In the genomic region with DNA sequence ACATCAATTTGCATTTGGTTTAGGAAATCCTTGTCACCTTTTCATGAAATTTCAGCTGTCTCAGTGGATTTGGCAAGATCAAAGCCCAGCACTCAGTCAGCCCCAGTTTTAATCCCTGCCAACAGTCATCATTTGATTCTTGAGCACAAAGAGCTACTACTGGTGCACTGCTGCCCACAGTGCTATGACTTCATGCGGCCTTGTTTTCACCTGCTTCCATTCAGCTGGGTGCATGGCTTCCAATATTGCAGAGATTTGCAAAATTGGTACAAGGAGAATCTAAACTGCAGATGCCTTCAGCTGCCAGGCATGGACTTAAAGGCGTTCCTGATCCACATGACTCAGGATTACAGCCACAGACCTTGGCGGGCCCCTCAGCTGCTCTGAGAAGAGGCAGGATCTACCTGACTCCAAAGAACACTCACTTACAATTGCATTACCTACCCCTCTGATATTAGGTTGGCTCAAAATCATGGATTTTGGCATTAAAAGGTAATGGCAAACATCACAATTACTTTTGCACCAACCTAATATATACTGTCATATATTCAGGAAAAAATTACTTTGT, we compare ENCODE assay signal across 20 cellular contexts.
DNase-seq lines count a peak whose midpoint lies in the region; ATAC-seq and TF ChIP-seq lines count a peak whose summit lies in the region.
"Had no signal": no experiment of that assay in that cellular context is flagged by ENCODE, and none has a peak within 500 bp of the region (broad histone marks: within the 10 kb centered on the region; RNA-seq: fewer than 3 reads in every experiment).

No MANE protein-coding gene starts in this region.

- no peak for TF ChIP-seq CTCF in WTC11 (IDR thresholded peaks at IDR 0.05)
- no peak for TF ChIP-seq CTCF in epithelial cell of esophagus (IDR thresholded peaks at IDR 0.05; ENCODE audit: insufficient read depth, low read depth, low read length, missing control alignments)
- TF ChIP-seq CTCF in testis (IDR thresholded peaks at IDR 0.05), result no peak

- DNase-seq in activated CD4-positive, alpha-beta T cell treated with anti-CD3 and anti-CD28 coated beads, Interleukin-2, amount 10 ng/mL, durations not matched to agents 24 days and 14 days, result peak; percentile 12
- no peak for DNase-seq in activated CD4-positive, alpha-beta T cell treated with anti-CD3 and anti-CD28 coated beads, Interleukin-2, amount 10 ng/mL, durations not matched to agents 7 days and 5 days
- DNase-seq in WTC11 (ENCODE audit: low spot score) (no peak), epithelial cell of esophagus (ENCODE audit: low read depth) (peak; percentile 49), pons (ENCODE audit: low spot score) (peak; percentile 31), testis (no peak), posterior vena cava (ENCODE audit: low spot score) (no peak)
- DNase-seq in stimulated activated CD8-positive, alpha-beta memory T cell treated with anti-CD3 and anti-CD28 coated beads, Interleukin-4, amount 100 ng/mL, for 48 hours, result no peak
- DNase-seq: 8988T, COR-L47, DMS 273 treated with DMSO at 0.1 percent for 48 hours, DND-41, GDM1, NCI-H187, NCI-H2107, NCI-H226 had no signal

- WGBS in testis, 2 donors, result 64 to 68% methylated on average over 2 to 3 of the region's 3 CpGs

- peaks cover 4% of the 10 kb centered on the region for H3K9me3 Mint-ChIP-seq in activated CD4-positive, alpha-beta T cell treated with anti-CD3 and anti-CD28 coated beads, Interleukin-2, amount 10 ng/mL, durations not matched to agents 24 days and 14 days
- H3K9me3 Mint-ChIP-seq in activated CD4-positive, alpha-beta T cell treated with anti-CD3 and anti-CD28 coated beads, Interleukin-2, amount 10 ng/mL, durations not matched to agents 7 days and 5 days, result peaks cover 7% of the 10 kb centered on the region
- H3K9me3 Mint-ChIP-seq in WTC11, result peaks cover 15% of the 10 kb centered on the region

- H3K4me1 Mint-ChIP-seq in activated CD4-positive, alpha-beta T cell treated with anti-CD3 and anti-CD28 coated beads, Interleukin-2, amount 10 ng/mL, durations not matched to agents 24 days and 14 days, result no peaks in the 10 kb centered on the region
- no peaks in the 10 kb centered on the region for H3K4me1 Mint-ChIP-seq in activated CD4-positive, alpha-beta T cell treated with anti-CD3 and anti-CD28 coated beads, Interleukin-2, amount 10 ng/mL, durations not matched to agents 7 days and 5 days
- H3K4me1 Mint-ChIP-seq in WTC11, result peaks cover 28% of the 10 kb centered on the region
- H3K4me1 Mint-ChIP-seq: B cell had no signal

- POLR2A ChIA-PET in activated CD4-positive, alpha-beta T cell treated with anti-CD3 and anti-CD28 coated beads, Interleukin-2, amount 10 ng/mL, durations not matched to agents 7 days and 5 days (lab: Charles Lee), result no interaction called here
- POLR2A ChIA-PET in WTC11 (lab: Charles Lee), result interaction anchor here (1.1 kb wide), 1 partner anchor 11 kb away, joined by 3 read pairs; no protein-coding TSS in a partner anchor

- ATAC-seq in WTC11, result peak; percentile 24; the same call in 1 of the 2 replicates
- ATAC-seq: Panc1, Right ventricle myocardium inferior had no signal

- no peaks in the 10 kb centered on the region for H3K36me3 Mint-ChIP-seq in activated CD4-positive, alpha-beta T cell treated with anti-CD3 and anti-CD28 coated beads, Interleukin-2, amount 10 ng/mL, durations not matched to agents 24 days and 14 days (ENCODE audit: low read depth)
- no peaks in the 10 kb centered on the region for H3K36me3 Mint-ChIP-seq in activated CD4-positive, alpha-beta T cell treated with anti-CD3 and anti-CD28 coated beads, Interleukin-2, amount 10 ng/mL, durations not matched to agents 7 days and 5 days (ENCODE audit: low read depth)
- H3K36me3 Mint-ChIP-seq in WTC11, result peaks cover 11% of the 10 kb centered on the region

- H3K4me3 ChIP-seq in epithelial cell of esophagus (ENCODE audit: low read length) (no peak overlapping the region), testis (no peak overlapping the region)
- H3K4me3 ChIP-seq: HAP-1 had no signal

- TF ChIP-seq POLR2A in testis (IDR thresholded peaks at IDR 0.05), result no peak

- CTCF ChIA-PET in activated CD4-positive, alpha-beta T cell treated with anti-CD3 and anti-CD28 coated beads, Interleukin-2, amount 10 ng/mL, durations not matched to agents 7 days and 5 days (lab: Charles Lee), result no interaction called here
- CTCF ChIA-PET in WTC11 (lab: Charles Lee), result interaction anchor here (1.0 to 1.1 kb wide), 2 partner anchors 75 to 121 kb away, joined by 3 read pairs; no protein-coding TSS in a partner anchor

- no peaks in the 10 kb centered on the region for H3K27me3 ChIP-seq in testis

- intact Hi-C loops in activated CD4-positive, alpha-beta T cell treated with anti-CD3 and anti-CD28 coated beads, Interleukin-2, amount 10 ng/mL, durations not matched to agents 24 days and 14 days (cut with micrococcal nuclease), result no loop called here
- intact Hi-C loops in testis (cut with DNase I; ENCODE audit: low total_unique reads), result no loop called here
- intact Hi-C loops in posterior vena cava (cut with DNase I), result no loop called here

- H3K4me3 Mint-ChIP-seq in activated CD4-positive, alpha-beta T cell treated with anti-CD3 and anti-CD28 coated beads, Interleukin-2, amount 10 ng/mL, durations not matched to agents 24 days and 14 days, result no peak overlapping the region
- no peak overlapping the region for H3K4me3 Mint-ChIP-seq in activated CD4-positive, alpha-beta T cell treated with anti-CD3 and anti-CD28 coated beads, Interleukin-2, amount 10 ng/mL, durations not matched to agents 7 days and 5 days
- H3K4me3 Mint-ChIP-seq in WTC11, result no peak overlapping the region
- H3K4me3 Mint-ChIP-seq: B cell had no signal

- H3K9me3 ChIP-seq in testis, result no peaks in the 10 kb centered on the region

- H3K4me1 ChIP-seq in testis, result no peaks in the 10 kb centered on the region
- H3K4me1 ChIP-seq: HAP-1 had no signal

- H3K36me3 ChIP-seq in testis (ENCODE audit: low read depth, missing control alignments), result no peaks in the 10 kb centered on the region
- H3K36me3 ChIP-seq: HAP-1 had no signal

- no peak overlapping the region for H3K27ac Mint-ChIP-seq in activated CD4-positive, alpha-beta T cell treated with anti-CD3 and anti-CD28 coated beads, Interleukin-2, amount 10 ng/mL, durations not matched to agents 24 days and 14 days
- H3K27ac Mint-ChIP-seq in activated CD4-positive, alpha-beta T cell treated with anti-CD3 and anti-CD28 coated beads, Interleukin-2, amount 10 ng/mL, durations not matched to agents 7 days and 5 days, result no peak overlapping the region
- H3K27ac Mint-ChIP-seq in WTC11, result no peak overlapping the region
- H3K27ac Mint-ChIP-seq: B cell had no signal

- H3K27ac ChIP-seq in testis, result no peak overlapping the region

- no peaks in the 10 kb centered on the region for H3K27me3 Mint-ChIP-seq in activated CD4-positive, alpha-beta T cell treated with anti-CD3 and anti-CD28 coated beads, Interleukin-2, amount 10 ng/mL, durations not matched to agents 24 days and 14 days
- H3K27me3 Mint-ChIP-seq in activated CD4-positive, alpha-beta T cell treated with anti-CD3 and anti-CD28 coated beads, Interleukin-2, amount 10 ng/mL, durations not matched to agents 7 days and 5 days, result no peaks in the 10 kb centered on the region
- H3K27me3 Mint-ChIP-seq in WTC11 (ENCODE audit: low read depth), result no peaks in the 10 kb centered on the region; the same call in 1 of the 2 replicates
- H3K27me3 Mint-ChIP-seq: B cell had no signal

TF ChIP-seq in WTC11, 78 proteins besides CTCF, POLR2A, EP300 and RAD21 (continues in another document):
- no peak for TF ChIP-seq MYBL2 (CRISPR knock-in tag; IDR thresholded peaks at IDR 0.05)
- TF ChIP-seq, protein P1, sequence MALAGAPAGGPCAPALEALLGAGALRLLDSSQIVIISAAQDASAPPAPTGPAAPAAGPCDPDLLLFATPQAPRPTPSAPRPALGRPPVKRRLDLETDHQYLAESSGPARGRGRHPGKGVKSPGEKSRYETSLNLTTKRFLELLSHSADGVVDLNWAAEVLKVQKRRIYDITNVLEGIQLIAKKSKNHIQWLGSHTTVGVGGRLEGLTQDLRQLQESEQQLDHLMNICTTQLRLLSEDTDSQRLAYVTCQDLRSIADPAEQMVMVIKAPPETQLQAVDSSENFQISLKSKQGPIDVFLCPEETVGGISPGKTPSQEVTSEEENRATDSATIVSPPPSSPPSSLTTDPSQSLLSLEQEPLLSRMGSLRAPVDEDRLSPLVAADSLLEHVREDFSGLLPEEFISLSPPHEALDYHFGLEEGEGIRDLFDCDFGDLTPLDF (CRISPR knock-in tag; IDR thresholded peaks at IDR 0.05), result no peak
- TF ChIP-seq PRRX2 (CRISPR knock-in tag; IDR thresholded peaks at IDR 0.05), result no peak
- TF ChIP-seq ZNF396 (CRISPR knock-in tag; IDR thresholded peaks at IDR 0.05; ENCODE audit: borderline replicate concordance), result no peak
- TF ChIP-seq TP53 (CRISPR knock-in tag; IDR thresholded peaks at IDR 0.05), result no peak
- TF ChIP-seq GRHL2 (CRISPR knock-in tag; IDR thresholded peaks at IDR 0.05; ENCODE audit: insufficient replicate concordance, severe bottlenecking), result no peak
- TF ChIP-seq, protein P2, sequence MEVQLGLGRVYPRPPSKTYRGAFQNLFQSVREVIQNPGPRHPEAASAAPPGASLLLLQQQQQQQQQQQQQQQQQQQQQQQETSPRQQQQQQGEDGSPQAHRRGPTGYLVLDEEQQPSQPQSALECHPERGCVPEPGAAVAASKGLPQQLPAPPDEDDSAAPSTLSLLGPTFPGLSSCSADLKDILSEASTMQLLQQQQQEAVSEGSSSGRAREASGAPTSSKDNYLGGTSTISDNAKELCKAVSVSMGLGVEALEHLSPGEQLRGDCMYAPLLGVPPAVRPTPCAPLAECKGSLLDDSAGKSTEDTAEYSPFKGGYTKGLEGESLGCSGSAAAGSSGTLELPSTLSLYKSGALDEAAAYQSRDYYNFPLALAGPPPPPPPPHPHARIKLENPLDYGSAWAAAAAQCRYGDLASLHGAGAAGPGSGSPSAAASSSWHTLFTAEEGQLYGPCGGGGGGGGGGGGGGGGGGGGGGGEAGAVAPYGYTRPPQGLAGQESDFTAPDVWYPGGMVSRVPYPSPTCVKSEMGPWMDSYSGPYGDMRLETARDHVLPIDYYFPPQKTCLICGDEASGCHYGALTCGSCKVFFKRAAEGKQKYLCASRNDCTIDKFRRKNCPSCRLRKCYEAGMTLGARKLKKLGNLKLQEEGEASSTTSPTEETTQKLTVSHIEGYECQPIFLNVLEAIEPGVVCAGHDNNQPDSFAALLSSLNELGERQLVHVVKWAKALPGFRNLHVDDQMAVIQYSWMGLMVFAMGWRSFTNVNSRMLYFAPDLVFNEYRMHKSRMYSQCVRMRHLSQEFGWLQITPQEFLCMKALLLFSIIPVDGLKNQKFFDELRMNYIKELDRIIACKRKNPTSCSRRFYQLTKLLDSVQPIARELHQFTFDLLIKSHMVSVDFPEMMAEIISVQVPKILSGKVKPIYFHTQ (CRISPR knock-in tag; IDR thresholded peaks at IDR 0.05), result no peak
- TF ChIP-seq, protein P3, sequence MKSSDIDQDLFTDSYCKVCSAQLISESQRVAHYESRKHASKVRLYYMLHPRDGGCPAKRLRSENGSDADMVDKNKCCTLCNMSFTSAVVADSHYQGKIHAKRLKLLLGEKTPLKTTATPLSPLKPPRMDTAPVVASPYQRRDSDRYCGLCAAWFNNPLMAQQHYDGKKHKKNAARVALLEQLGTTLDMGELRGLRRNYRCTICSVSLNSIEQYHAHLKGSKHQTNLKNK (CRISPR knock-in tag; IDR thresholded peaks at IDR 0.05), result no peak
- no peak for TF ChIP-seq JAZF1 (CRISPR knock-in tag; IDR thresholded peaks at IDR 0.05)
- TF ChIP-seq GTF2I (CRISPR knock-in tag; conservative IDR thresholded peaks at IDR 0.05), result no peak

Comparison
In these comparisons a context has a peak if more than half of its experiments do, and no peak if none do; other contexts are left out.
1. DNase-seq: peak in activated CD4-positive, alpha-beta T cell treated with anti-CD3 and anti-CD28 coated beads, Interleukin-2, amount 10 ng/mL, durations not matched to agents 24 days and 14 days (single experiment), epithelial cell of esophagus (single experiment) and pons (single experiment); none in activated CD4-positive, alpha-beta T cell treated with anti-CD3 and anti-CD28 coated beads, Interleukin-2, amount 10 ng/mL, durations not matched to agents 7 days and 5 days (single experiment), WTC11 (single experiment), stimulated activated CD8-positive, alpha-beta memory T cell treated with anti-CD3 and anti-CD28 coated beads, Interleukin-4, amount 100 ng/mL, for 48 hours (single experiment), testis (single experiment) and posterior vena cava (single experiment).